15 cellular contexts compared by ENCODE assay signal in the genomic region with DNA sequence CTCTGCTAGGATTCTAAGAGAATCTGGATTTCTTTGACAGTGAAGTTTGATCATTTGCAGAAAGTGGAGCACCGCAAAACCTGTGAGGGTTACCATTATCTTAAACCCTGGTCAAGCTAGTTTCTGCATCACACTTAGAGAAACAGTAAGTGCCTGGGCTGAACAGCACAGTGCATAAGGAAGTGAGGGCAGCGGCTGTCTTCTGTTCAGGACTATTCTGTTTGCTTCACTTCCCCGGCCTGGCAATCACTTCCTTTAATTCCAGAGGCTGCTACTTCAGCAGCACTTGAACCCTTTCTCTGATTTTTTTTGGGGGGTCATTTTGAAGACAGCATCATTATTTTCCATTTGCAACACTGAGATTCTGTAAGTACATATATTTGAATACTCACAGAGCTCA. TPM values are rescaled to one million over a fixed set of nuclear protein-coding genes. Genes with fewer than 3 reads are reported as not detected.
"Had no signal": no experiment of that assay in that cellular context is flagged by ENCODE, and none has a peak within 500 bp of the region (broad histone marks: within the 10 kb centered on the region; RNA-seq: fewer than 3 reads in every experiment).

No MANE protein-coding gene starts in this region.

- H3K27ac Mint-ChIP-seq: activated CD4-positive, alpha-beta T cell treated with anti-CD3 and anti-CD28 coated beads, Interleukin-2, amount 10 ng/mL, durations not matched to agents 7 days and 5 days; activated T-helper 17 cell treated with anti-CD3 and anti-CD28 coated beads, Interleukin-2, amount 50 U/mL, for 72 hours; memory B cell; T-helper 17 cell had no signal

- DNase-seq: activated CD4-positive, alpha-beta T cell treated with anti-CD3 and anti-CD28 coated beads, Interleukin-2, amount 10 ng/mL, durations not matched to agents 7 days and 5 days; activated CD8-positive, alpha-beta memory T cell treated with anti-CD3 and anti-CD28 coated beads for 24 hours; activated naive CD4-positive, alpha-beta T cell treated with Interleukin-2 at 50 U/mL for 16 hours; left ventricle myocardium superior; nephron progenitor cell; occipital lobe; stimulated activated CD4-positive, alpha-beta T cell treated with anti-CD3 and anti-CD28 coated beads, Interleukin-4, amount 100 ng/mL, for 24 hours; stimulated activated naive CD4-positive, alpha-beta T cell; T-helper 17 cell; upper lobe of left lung had no signal

- H3K36me3 ChIP-seq: cardiac muscle cell, right atrium auricular region, upper lobe of left lung had no signal

- ATAC-seq: activated T-helper 17 cell treated with anti-CD3 and anti-CD28 coated beads, Interleukin-2, amount 50 U/mL, for 72 hours; left ventricle myocardium superior; T-helper 17 cell had no signal

- H3K27me3 Mint-ChIP-seq: activated CD4-positive, alpha-beta T cell treated with anti-CD3 and anti-CD28 coated beads, Interleukin-2, amount 10 ng/mL, durations not matched to agents 7 days and 5 days; activated T-helper 17 cell treated with anti-CD3 and anti-CD28 coated beads, Interleukin-2, amount 50 U/mL, for 72 hours; memory B cell; T-helper 17 cell had no signal

- H3K4me3 ChIP-seq: cardiac muscle cell, right atrium auricular region, skin epidermis, upper lobe of left lung had no signal

- H3K4me3 Mint-ChIP-seq: activated CD4-positive, alpha-beta T cell treated with anti-CD3 and anti-CD28 coated beads, Interleukin-2, amount 10 ng/mL, durations not matched to agents 7 days and 5 days; activated T-helper 17 cell treated with anti-CD3 and anti-CD28 coated beads, Interleukin-2, amount 50 U/mL, for 72 hours; memory B cell; nephron progenitor cell; T-helper 17 cell had no signal

- H3K27ac ChIP-seq: cardiac muscle cell, right atrium auricular region, skin epidermis, upper lobe of left lung had no signal

- H3K4me1 Mint-ChIP-seq: activated CD4-positive, alpha-beta T cell treated with anti-CD3 and anti-CD28 coated beads, Interleukin-2, amount 10 ng/mL, durations not matched to agents 7 days and 5 days; activated T-helper 17 cell treated with anti-CD3 and anti-CD28 coated beads, Interleukin-2, amount 50 U/mL, for 72 hours; memory B cell; T-helper 17 cell had no signal

- H3K27me3 ChIP-seq: cardiac muscle cell, right atrium auricular region, upper lobe of left lung had no signal

- H3K4me1 ChIP-seq: right atrium auricular region, upper lobe of left lung had no signal

RNA-seq across cellular contexts. Expression of gene SEMA6A, which starts 32.0 kb away (rescaled TPM):
- total RNA-seq: activated CD4-positive, alpha-beta T cell treated with anti-CD3 and anti-CD28 coated beads, Interleukin-2, amount 10 ng/mL, durations not matched to agents 7 days and 5 days had no signal
